In genomic region chr20:16363832-16364687, GRCh38 we compare ENCODE assay signal across 17 cellular contexts.
"Had no signal": no experiment of that assay in that cellular context is flagged by ENCODE, and none has a peak within 500 bp of the region (broad histone marks: within the 10 kb centered on the region; RNA-seq: fewer than 3 reads in every experiment).

No MANE protein-coding gene starts in this region.

- DNase-seq: activated CD4-positive, alpha-beta memory T cell treated with anti-CD3 and anti-CD28 coated beads for 36 hours; activated effector memory CD4-positive, alpha-beta T cell treated with anti-CD3 and anti-CD28 coated beads, Interleukin-2, amount 50 U/mL, for 16 hours; activated naive CD8-positive, alpha-beta T cell treated with anti-CD3 and anti-CD28 coated beads for 36 hours; activated T-cell treated with anti-CD3 and anti-CD28 coated beads, Interleukin-2, amount 50 U/mL, for 4 hours; aorta; glutamatergic neuron; immature natural killer cell; left cardiac atrium; mucosa of descending colon; natural killer cell; right cardiac atrium; T-helper 9 cell had no signal

- H3K27ac Mint-ChIP-seq: activated CD4-positive, alpha-beta memory T cell treated with anti-CD3 and anti-CD28 coated beads for 36 hours; activated naive CD8-positive, alpha-beta T cell treated with anti-CD3 and anti-CD28 coated beads for 36 hours; immature natural killer cell; natural killer cell; stimulated activated memory B cell treated with anti-CD40 and anti-IgM and Interleukin-4, amounts not matched to agents 10 μg/mL and 1 μg/mL and 100 μg/mL, for 72 hours had no signal

- H3K9me3 Mint-ChIP-seq: activated CD4-positive, alpha-beta memory T cell treated with anti-CD3 and anti-CD28 coated beads for 36 hours; activated naive CD8-positive, alpha-beta T cell treated with anti-CD3 and anti-CD28 coated beads for 36 hours; activated T-cell treated with anti-CD3 and anti-CD28 coated beads, Interleukin-2, amount 50 U/mL, for 4 hours; immature natural killer cell; natural killer cell; stimulated activated memory B cell treated with anti-CD40 and anti-IgM and Interleukin-4, amounts not matched to agents 10 μg/mL and 1 μg/mL and 100 μg/mL, for 72 hours had no signal

- H3K4me3 Mint-ChIP-seq: activated CD4-positive, alpha-beta memory T cell treated with anti-CD3 and anti-CD28 coated beads for 36 hours; activated naive CD8-positive, alpha-beta T cell treated with anti-CD3 and anti-CD28 coated beads for 36 hours; activated T-cell treated with anti-CD3 and anti-CD28 coated beads, Interleukin-2, amount 50 U/mL, for 4 hours; immature natural killer cell; natural killer cell; stimulated activated memory B cell treated with anti-CD40 and anti-IgM and Interleukin-4, amounts not matched to agents 10 μg/mL and 1 μg/mL and 100 μg/mL, for 72 hours had no signal

- H3K36me3 Mint-ChIP-seq: natural killer cell had no signal

- H3K4me3 ChIP-seq: breast epithelium, lung, mucosa of descending colon, tibial nerve, vagina had no signal

- H3K4me1 Mint-ChIP-seq: activated naive CD8-positive, alpha-beta T cell treated with anti-CD3 and anti-CD28 coated beads for 36 hours; immature natural killer cell; natural killer cell; stimulated activated memory B cell treated with anti-CD40 and anti-IgM and Interleukin-4, amounts not matched to agents 10 μg/mL and 1 μg/mL and 100 μg/mL, for 72 hours had no signal

- H3K27me3 Mint-ChIP-seq: activated CD4-positive, alpha-beta memory T cell treated with anti-CD3 and anti-CD28 coated beads for 36 hours; activated naive CD8-positive, alpha-beta T cell treated with anti-CD3 and anti-CD28 coated beads for 36 hours; stimulated activated memory B cell treated with anti-CD40 and anti-IgM and Interleukin-4, amounts not matched to agents 10 μg/mL and 1 μg/mL and 100 μg/mL, for 72 hours had no signal

- ATAC-seq: activated T-cell treated with anti-CD3 and anti-CD28 coated beads, Interleukin-2, amount 50 U/mL, for 4 hours; left cardiac atrium; mucosa of descending colon; natural killer cell; right cardiac atrium; stimulated activated memory B cell treated with anti-CD40 and anti-IgM and Interleukin-4, amounts not matched to agents 10 μg/mL and 1 μg/mL and 100 μg/mL, for 72 hours had no signal
